ENCODE assay signal across 8 cellular contexts in genomic region chr12:122471324-122472226, GRCh38. TPM values are rescaled to one million over a fixed set of nuclear protein-coding genes. Genes with fewer than 3 reads are reported as not detected.
DNase-seq lines count a peak whose midpoint lies in the region; ATAC-seq, FAIRE-seq and TF ChIP-seq lines count a peak whose summit lies in the region.

No MANE protein-coding gene starts in this region.

- H3K4me1 ChIP-seq in OCI-LY1 (ENCODE audit: insufficient read depth, low read length, severe bottlenecking) (peaks cover 5% of the 10 kb centered on the region), urinary bladder (ENCODE audit: insufficient read depth) (no peaks in the 10 kb centered on the region)

- no peaks in the 10 kb centered on the region for H4K20me1 ChIP-seq in OCI-LY1 (ENCODE audit: insufficient read depth, low read length)

- H3K27ac ChIP-seq in OCI-LY1 (ENCODE audit: low read depth, low read length, poor library complexity, severe bottlenecking) = no peak overlapping the region
- peak overlapping the region; percentile 59 for H3K27ac ChIP-seq in urinary bladder (ENCODE audit: low read depth)

- H3K79me2 ChIP-seq in OCI-LY1 (ENCODE audit: insufficient read depth, low read length) = no peaks in the 10 kb centered on the region

- 21% methylated on average over 3 of the region's 3 CpGs for whole genome bisulfite sequencing in urinary bladder

- peak; percentile 79 for TF ChIP-seq CTCF in OCI-LY1 (IDR thresholded peaks at IDR 0.05; ENCODE audit: low read length)

- peak; percentile 72 for TF ChIP-seq RAD21 in Ishikawa (IDR thresholded peaks at IDR 0.05; ENCODE audit: low read depth)

- FAIRE-seq in colon (lab: Jason Lieb, UNC) (peak; percentile 5), H54 (lab: Jason Lieb, UNC) (no peak)

- H3K9ac ChIP-seq in OCI-LY1 (ENCODE audit: low read length) = no peak overlapping the region

- peak; percentile 59 for DNase-seq in DMS53 treated with DMSO at 0.1 percent for 48 hours (lab: John Stamatoyannopoulos, UW; ENCODE audit: unreplicated experiment)
- DNase-seq in lung microvascular endothelial cell (ENCODE audit: low read depth in 2 of 2) = peak; percentile 82 to 85
- no peak for DNase-seq in H54 (ENCODE audit: insufficient read length, low spot score)

- no peak overlapping the region for H3K4me3 ChIP-seq in OCI-LY1 (ENCODE audit: low read depth, low read length, poor library complexity, severe bottlenecking)
- H3K4me3 ChIP-seq in urinary bladder (ENCODE audit: low read depth, low read length) = no peak overlapping the region

- H3K9me2 ChIP-seq in OCI-LY1 (ENCODE audit: low read depth, low read length) = no peaks in the 10 kb centered on the region

- no peak for TF ChIP-seq EP300 in Ishikawa (IDR thresholded peaks at IDR 0.05; ENCODE audit: borderline replicate concordance)

- H3K36me3 ChIP-seq in OCI-LY1 (ENCODE audit: insufficient read depth, low read length) = peaks cover 47% of the 10 kb centered on the region
- H3K36me3 ChIP-seq in urinary bladder (ENCODE audit: insufficient read depth) = peaks cover 5% of the 10 kb centered on the region

- H3F3A ChIP-seq in OCI-LY1 (ENCODE audit: insufficient read depth, low read length) = 0 out of 2 replicates have a peak, but pooled peaks cover 9% of the 10 kb centered on the region

- ATAC-seq in GM19023 (IDR thresholded peaks at IDR 0.05; ENCODE audit: unreplicated experiment) = no peak

- no peaks in the 10 kb centered on the region for H3K9me3 ChIP-seq in OCI-LY1 (ENCODE audit: low read length)

- no peak for TF ChIP-seq POLR2A in H54 (IDR thresholded peaks at IDR 0.05; ENCODE audit: low read depth, low read length)

- H2AFZ ChIP-seq in OCI-LY1 (ENCODE audit: low read length) = no peak overlapping the region

- H3K4me2 ChIP-seq in OCI-LY1 (ENCODE audit: low read length) = no peak overlapping the region

- no peaks in the 10 kb centered on the region for H3K27me3 ChIP-seq in OCI-LY1 (ENCODE audit: insufficient read depth, low read length)

TF ChIP-seq in Ishikawa, 13 proteins besides CTCF, POLR2A, EP300 and RAD21:
- TF ChIP-seq USF1 (IDR thresholded peaks at IDR 0.05) (no peak), TEAD4 (IDR thresholded peaks at IDR 0.05) (peak; percentile 56; the same call in 1 of the 2 replicates)

RNA-seq across cellular contexts. Expression of gene ZCCHC8, which starts 29.2 kb away (rescaled TPM):
- 7.0 and 14.3 TPM in 2 replicates for total RNA-seq in lung microvascular endothelial cell
- total RNA-seq in urinary bladder = 50.4 TPM
- polyA plus RNA-seq in urinary bladder = 15.9 TPM

RNA-seq across cellular contexts. Expression of gene CLIP1, which starts 49.1 kb away (rescaled TPM):
- 20.7 and 29.2 TPM in 2 replicates for total RNA-seq in lung microvascular endothelial cell
- total RNA-seq in urinary bladder = 69.2 TPM
- 53.4 TPM for polyA plus RNA-seq in urinary bladder

RNA-seq across cellular contexts. Expression of gene RSRC2, which starts 55.2 kb away (rescaled TPM):
- total RNA-seq in lung microvascular endothelial cell (19.6 and 28.0 TPM in 2 replicates), urinary bladder (87.4 TPM)
- 55.5 TPM for polyA plus RNA-seq in urinary bladder

RNA-seq across cellular contexts. Expression of gene KNTC1, which starts 55.5 kb away (rescaled TPM):
- 13.1 and 15.3 TPM in 2 replicates for total RNA-seq in lung microvascular endothelial cell
- total RNA-seq in urinary bladder = 73.9 TPM
- 4.4 TPM for polyA plus RNA-seq in urinary bladder
